2 cellular contexts compared by ENCODE assay signal in genomic region chr6:38413097-38413800, GRCh38.
TF ChIP-seq lines count a peak whose summit lies in the region.

No MANE protein-coding gene starts in this region.

TF ChIP-seq in GM23338, 12 proteins besides CTCF, POLR2A, EP300 and RAD21 (continued from another document):
- TF ChIP-seq REST (IDR thresholded peaks at IDR 0.05; ENCODE audit: unreplicated experiment) (no peak), ETS1 (IDR thresholded peaks at IDR 0.05) (no peak), STAT1 (IDR thresholded peaks at IDR 0.05; ENCODE audit: unreplicated experiment) (no peak), NANOG (IDR thresholded peaks at IDR 0.05; ENCODE audit: borderline replicate concordance) (no peak), ZNF462 (CRISPR knock-in tag; IDR thresholded peaks at IDR 0.05) (no peak)

TF ChIP-seq in SK-N-SH treated with all-trans-retinoic acid at 6 μM for 48 hours, 23 proteins besides CTCF, POLR2A, EP300 and RAD21 (continued from another document):
- TF ChIP-seq TSHZ2 (CRISPR knock-in tag; IDR thresholded peaks at IDR 0.05) (no peak), ESRRG (CRISPR knock-in tag; IDR thresholded peaks at IDR 0.05) (no peak), ZNF70 (CRISPR knock-in tag; IDR thresholded peaks at IDR 0.05) (no peak), ZNF8 (CRISPR knock-in tag; IDR thresholded peaks at IDR 0.05) (no peak), ZNF565 (CRISPR knock-in tag; conservative IDR thresholded peaks at IDR 0.05; ENCODE audit: low read depth) (no peak), ARNTL (CRISPR knock-in tag; IDR thresholded peaks at IDR 0.05; ENCODE audit: borderline replicate concordance, low read depth) (no peak), ZFP30 (CRISPR knock-in tag; IDR thresholded peaks at IDR 0.05) (no peak), PATZ1 (CRISPR knock-in tag; IDR thresholded peaks at IDR 0.05; ENCODE audit: borderline replicate concordance) (no peak), SNAI2 (CRISPR knock-in tag; IDR thresholded peaks at IDR 0.05) (no peak), BACH2 (CRISPR knock-in tag; IDR thresholded peaks at IDR 0.05; ENCODE audit: borderline replicate concordance) (no peak), PPARA (CRISPR knock-in tag; IDR thresholded peaks at IDR 0.05; ENCODE audit: borderline replicate concordance) (no peak), ZFP3 (CRISPR knock-in tag; IDR thresholded peaks at IDR 0.05) (no peak), TOX (CRISPR knock-in tag; IDR thresholded peaks at IDR 0.05; ENCODE audit: borderline replicate concordance) (no peak), RARB (CRISPR knock-in tag; IDR thresholded peaks at IDR 0.05) (no peak)
